Comparison of ENCODE assay signal across 9 cellular contexts in genomic region chr3:149527531-149528343, GRCh38. TPM values are rescaled to one million over a fixed set of nuclear protein-coding genes. Genes with fewer than 3 reads are reported as not detected.
DNase-seq lines count a peak whose midpoint lies in the region; ATAC-seq and TF ChIP-seq lines count a peak whose summit lies in the region.
"Had no signal": no experiment of that assay in that cellular context is flagged by ENCODE, and none has a peak within 500 bp of the region (broad histone marks: within the 10 kb centered on the region; RNA-seq: fewer than 3 reads in every experiment).

No MANE protein-coding gene starts in this region.

- no TSS peak for BruUV-seq in Calu3 (replicated peaks; lab: Mats Ljungman, UMichigan)

- ATAC-seq in activated CD4-positive, alpha-beta T cell treated with anti-CD3 and anti-CD28 coated beads for 36 hours: no peak
- no peak for ATAC-seq in HG02763 (IDR thresholded peaks at IDR 0.05; ENCODE audit: unreplicated experiment)

- TF ChIP-seq CTCF in Calu3 (IDR thresholded peaks at IDR 0.05; ENCODE audit: unreplicated experiment) (no peak), VCaP (conservative IDR thresholded peaks at IDR 0.05) (no peak), cardiac muscle cell (IDR thresholded peaks at IDR 0.05; ENCODE audit: low read depth, low read length) (peak; percentile 32)

- H3K27me3 ChIP-seq in cardiac muscle cell: no peaks in the 10 kb centered on the region

- H3K4me1 ChIP-seq in cardiac muscle cell (ENCODE audit: low read depth): no peaks in the 10 kb centered on the region

- H3K36me3 ChIP-seq in cardiac muscle cell: peaks cover 15% of the 10 kb centered on the region

- H3K27me3 Mint-ChIP-seq in Calu3 (ENCODE audit: unreplicated experiment): no peaks in the 10 kb centered on the region
- H3K27me3 Mint-ChIP-seq in activated CD4-positive, alpha-beta T cell treated with anti-CD3 and anti-CD28 coated beads for 36 hours: peaks cover 3% of the 10 kb centered on the region

- H3K27ac ChIP-seq in VCaP (peak overlapping the region; percentile 46; the same call in 1 of the 2 replicates), cardiac muscle cell (peak overlapping the region; percentile 41)

- H3K4me1 Mint-ChIP-seq in Calu3 (ENCODE audit: low read depth, unreplicated experiment): peaks cover 32% of the 10 kb centered on the region
- H3K4me1 Mint-ChIP-seq in activated CD4-positive, alpha-beta T cell treated with anti-CD3 and anti-CD28 coated beads for 36 hours: peaks cover 4% of the 10 kb centered on the region

- intact Hi-C loops in Calu3 (cut with micrococcal nuclease; ENCODE audit: unreplicated experiment): no loop called here
- intact Hi-C loops in activated CD4-positive, alpha-beta T cell treated with anti-CD3 and anti-CD28 coated beads for 36 hours (cut with DNase I, micrococcal nuclease): no loop called here

- H3K27ac Mint-ChIP-seq in Calu3 (ENCODE audit: unreplicated experiment): peak overlapping the region; percentile 75
- H3K27ac Mint-ChIP-seq in activated CD4-positive, alpha-beta T cell treated with anti-CD3 and anti-CD28 coated beads for 36 hours: no peak overlapping the region

- DNase-seq in Calu3 (no peak), cardiac muscle cell (ENCODE audit: low read depth in 1 of 2, low spot score in 1 of 2) (peak; percentile 24 to 49), pons (ENCODE audit: low spot score) (peak; percentile 59), MV-4-11 (lab: John Stamatoyannopoulos, UW) (no peak)
- DNase-seq in activated CD4-positive, alpha-beta T cell treated with anti-CD3 and anti-CD28 coated beads for 36 hours: no peak
- DNase-seq in activated CD8-positive, alpha-beta memory T cell treated with anti-CD3 and anti-CD28 coated beads, Interleukin-2, amount 50 U/mL, for 48 hours: no peak
- DNase-seq: activated effector memory CD4-positive, alpha-beta T cell treated with anti-CD3 and anti-CD28 coated beads, Interleukin-2, amount 50 U/mL, for 16 hours had no signal

- H3K9me3 Mint-ChIP-seq in Calu3 (ENCODE audit: low read depth, unreplicated experiment): no peaks in the 10 kb centered on the region
- H3K9me3 Mint-ChIP-seq in activated CD4-positive, alpha-beta T cell treated with anti-CD3 and anti-CD28 coated beads for 36 hours (ENCODE audit: low read depth): no peaks in the 10 kb centered on the region

- H3K4me3 ChIP-seq in cardiac muscle cell: no peak overlapping the region

- POLR2A ChIA-PET in activated CD4-positive, alpha-beta T cell treated with anti-CD3 and anti-CD28 coated beads for 36 hours (lab: Charles Lee): no interaction called here

- H3K9me3 ChIP-seq in cardiac muscle cell (ENCODE audit: low read depth): no peaks in the 10 kb centered on the region

- H3K36me3 Mint-ChIP-seq in Calu3 (ENCODE audit: insufficient read depth, unreplicated experiment): peaks cover 86% of the 10 kb centered on the region
- no peaks in the 10 kb centered on the region for H3K36me3 Mint-ChIP-seq in activated CD4-positive, alpha-beta T cell treated with anti-CD3 and anti-CD28 coated beads for 36 hours (ENCODE audit: low read depth)

- H3K4me3 Mint-ChIP-seq in Calu3 (ENCODE audit: low read depth, unreplicated experiment): no peak overlapping the region
- H3K4me3 Mint-ChIP-seq in activated CD4-positive, alpha-beta T cell treated with anti-CD3 and anti-CD28 coated beads for 36 hours: no peak overlapping the region

- CTCF ChIA-PET in Calu3 (lab: Charles Lee): interaction anchor here (0.8 to 1.5 kb wide), 3 partner anchors 13 to 224 kb away, joined by 3 to 7 read pairs (median 5); partner anchors contain the start of gene COMMD2
- CTCF ChIA-PET in activated CD4-positive, alpha-beta T cell treated with anti-CD3 and anti-CD28 coated beads for 36 hours (lab: Charles Lee): interaction anchor here (0.5 to 0.9 kb wide), 3 partner anchors 22 to 245 kb away, joined by 3 to 4 read pairs (median 3); no protein-coding TSS in a partner anchor

RNA-seq across cellular contexts. Expression of gene TM4SF4, which starts 53.2 kb away (rescaled TPM):
- total RNA-seq in Calu3 (2022) (257 and 881 TPM in 2 replicates), cardiac muscle cell (not detected in 2 replicates)
- polyA plus RNA-seq in cardiac muscle cell: 0.46 TPM in 1 of 2 replicates, not detected in the other
- total RNA-seq in activated CD4-positive, alpha-beta T cell treated with anti-CD3 and anti-CD28 coated beads for 36 hours: not detected

Comparison
In these comparisons a context has a peak if more than half of its experiments do, and no peak if none do; other contexts are left out.
1. DNase-seq: peak in cardiac muscle cell (2 of 2) and pons (single experiment); none in Calu3 (single experiment), activated CD4-positive, alpha-beta T cell treated with anti-CD3 and anti-CD28 coated beads for 36 hours (single experiment), MV-4-11 (single experiment) and activated CD8-positive, alpha-beta memory T cell treated with anti-CD3 and anti-CD28 coated beads, Interleukin-2, amount 50 U/mL, for 48 hours (single experiment).
2. RNA of gene TM4SF4, which starts 53.2 kb away (total RNA-seq): 257 to 881 TPM in Calu3; not detected in cardiac muscle cell and not detected in activated CD4-positive, alpha-beta T cell treated with anti-CD3 and anti-CD28 coated beads for 36 hours; every median in the first group is over 100 times any median in the second.